In the genomic region with DNA sequence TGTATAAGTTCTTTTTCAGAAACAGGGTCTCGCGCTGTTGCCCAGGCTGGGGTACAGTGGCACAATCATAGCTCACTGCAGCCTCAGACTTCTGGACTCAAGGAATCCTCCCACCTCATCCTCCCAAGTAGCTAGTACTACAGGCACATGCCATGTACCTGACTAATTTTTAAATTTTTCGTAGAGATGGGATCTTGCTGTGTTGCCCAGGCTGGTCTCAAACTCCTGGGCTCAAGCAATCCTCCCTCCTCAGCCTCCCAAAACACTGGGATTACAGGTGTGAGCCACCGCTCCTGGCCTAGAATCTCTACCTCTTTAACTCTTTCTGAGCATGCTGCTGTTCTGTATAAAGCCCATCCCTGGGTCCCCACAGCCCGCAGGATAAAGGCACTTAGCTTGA, we compare ENCODE assay signal across 2 cellular contexts. TPM values are rescaled to one million over a fixed set of nuclear protein-coding genes. Genes with fewer than 3 reads are reported as not detected.
"Had no signal": no experiment of that assay in that cellular context is flagged by ENCODE, and none has a peak within 500 bp of the region (broad histone marks: within the 10 kb centered on the region; RNA-seq: fewer than 3 reads in every experiment).

No MANE protein-coding gene starts in this region.

RNA-seq across cellular contexts. Expression of gene GATA3, which starts 23.3 kb away (rescaled TPM):
- total RNA-seq: HepG2, IMR-90 had no signal
- polyA plus RNA-seq: HepG2 had no signal
